In the genomic region with DNA sequence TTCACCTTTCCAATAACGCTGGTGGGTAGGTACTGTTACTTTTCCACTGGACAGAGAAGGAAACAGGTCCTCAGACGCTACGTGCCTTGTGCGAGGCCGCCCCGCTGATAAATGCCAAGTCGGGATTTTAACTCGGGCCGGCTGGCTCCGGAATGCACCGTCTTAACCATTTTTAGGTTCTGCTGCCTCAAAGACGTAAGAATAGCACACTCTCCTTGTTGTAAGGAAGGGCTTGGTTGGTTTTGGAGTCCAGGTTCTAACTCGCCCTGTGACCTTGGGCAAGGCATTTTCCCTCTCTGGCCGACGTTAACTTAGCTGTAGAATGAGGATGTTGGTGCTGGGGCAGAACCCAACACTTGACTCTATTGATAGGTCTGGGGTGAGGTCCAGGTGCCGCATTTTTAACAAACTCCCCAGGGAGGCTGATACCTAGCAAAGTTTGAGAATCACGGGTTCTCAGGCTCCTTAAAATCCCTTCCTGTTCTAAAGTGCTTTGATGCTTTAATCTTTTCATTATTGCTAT, we compare ENCODE assay signal across 8 cellular contexts. TPM values are rescaled to one million over a fixed set of nuclear protein-coding genes. Genes with fewer than 3 reads are reported as not detected.
DNase-seq lines count a peak whose midpoint lies in the region; ATAC-seq and TF ChIP-seq lines count a peak whose summit lies in the region.

No MANE protein-coding gene starts in this region.

- no peaks in the 10 kb centered on the region for H3K27me3 ChIP-seq in DND-41 (ENCODE audit: insufficient read depth, low read length, poor library complexity)
- no peaks in the 10 kb centered on the region for H3K27me3 ChIP-seq in Loucy (ENCODE audit: insufficient read depth, low read length, poor library complexity, severe bottlenecking)
- H3K27me3 ChIP-seq in kidney epithelial cell (ENCODE audit: control insufficient read depth, insufficient read depth, low read length) = no peaks in the 10 kb centered on the region
- H3K27me3 ChIP-seq in subcutaneous abdominal adipose tissue (ENCODE audit: control insufficient read depth in 5 of 5, insufficient read depth in 4 of 5, low read length in 5 of 5) = no peaks in the 10 kb centered on the region

- H3K9ac ChIP-seq in DND-41 (ENCODE audit: low read depth, low read length) = peak overlapping the region; percentile 61
- peak overlapping the region; percentile 76 for H3K9ac ChIP-seq in Loucy (ENCODE audit: low read depth, low read length, poor library complexity, severe bottlenecking)
- H3K9ac ChIP-seq in subcutaneous abdominal adipose tissue (ENCODE audit: low read length in 5 of 5) = peak overlapping the region; percentile 56 to 90 (median 80)

- H3K9me2 ChIP-seq in Loucy (replicated peaks; ENCODE audit: low read depth, low read length) = no peaks in the 10 kb centered on the region

- H4K20me1 ChIP-seq in DND-41 (ENCODE audit: insufficient read depth, low read length) = peaks cover 13% of the 10 kb centered on the region; the same call in 1 of the 2 replicates
- peaks cover 15% of the 10 kb centered on the region for H4K20me1 ChIP-seq in Loucy (ENCODE audit: insufficient read depth, low read length, poor library complexity, severe bottlenecking)

- H3K27ac ChIP-seq in DND-41 (ENCODE audit: low read length) (peak overlapping the region; percentile 76; the same call in 1 of the 2 replicates), subcutaneous abdominal adipose tissue (ENCODE audit: low read depth, low read length) (no peak overlapping the region)

- peak; percentile 20 for DNase-seq in DND-41
- DNase-seq in astrocyte of the spinal cord (ENCODE audit: low read depth, low spot score) = peak; percentile 31
- DNase-seq in kidney epithelial cell (ENCODE audit: low read depth) = no peak
- DNase-seq in NCI-H2081 (lab: John Stamatoyannopoulos, UW) = no peak
- no peak for DNase-seq in activated CD4-positive, CD25-positive, alpha-beta regulatory T cell (lab: John Stamatoyannopoulos, UW)

- peak overlapping the region; percentile 95 for H3K4me2 ChIP-seq in DND-41 (ENCODE audit: insufficient read depth, low read length)
- H3K4me2 ChIP-seq in Loucy (ENCODE audit: low read depth, low read length, poor library complexity, severe bottlenecking) = peak overlapping the region; percentile 88

- H3K79me2 ChIP-seq in DND-41 (ENCODE audit: insufficient read depth, low read length) (peaks cover 58% of the 10 kb centered on the region), Loucy (ENCODE audit: insufficient read depth, low read length) (peaks cover 54% of the 10 kb centered on the region)

- H3K36me3 ChIP-seq in DND-41 (ENCODE audit: insufficient read depth, low read length) (peaks cover 12% of the 10 kb centered on the region), Loucy (ENCODE audit: insufficient read depth, low read length) (no peaks in the 10 kb centered on the region), kidney epithelial cell (ENCODE audit: control insufficient read depth, insufficient read depth, low read length) (no peaks in the 10 kb centered on the region), subcutaneous abdominal adipose tissue (ENCODE audit: control insufficient read depth in 5 of 5, insufficient read depth in 5 of 5, low read length in 5 of 5) (peaks cover 0 to 8% (median 0%) of the 10 kb centered on the region in 5 donors)

- in situ Hi-C loops in astrocyte of the spinal cord (cut with HindIII; ENCODE audit: low sequenced_read_pairs) = no loop called here

- H3K4me3 ChIP-seq in DND-41 (ENCODE audit: low read depth in 1 of 2, low read length in 2 of 2) (peak overlapping the region; percentile 32 to 64; a peak in 3 of 4 replicates), Loucy (ENCODE audit: low read length, poor library complexity, severe bottlenecking) (peak overlapping the region; percentile 91), astrocyte of the spinal cord (ENCODE audit: low read depth, low read length) (peak overlapping the region; percentile 87), kidney epithelial cell (ENCODE audit: low read depth, low read length) (peak overlapping the region; percentile 76), subcutaneous abdominal adipose tissue (ENCODE audit: low read depth in 1 of 5, low read length in 5 of 5) (peak overlapping the region; percentile 82 to 96 (median 90))

- no peaks in the 10 kb centered on the region for H3F3A ChIP-seq in Loucy (ENCODE audit: low read depth)

- ATAC-seq in DND-41 (ENCODE audit: insufficient read depth, low read depth) = no peak
- no peak for ATAC-seq in HG03135 (IDR thresholded peaks at IDR 0.05; ENCODE audit: unreplicated experiment)

- H2AFZ ChIP-seq in DND-41 (ENCODE audit: low read depth, low read length) = peak overlapping the region; percentile 78
- H2AFZ ChIP-seq in Loucy (ENCODE audit: low read length) = 0 out of 2 replicates have a peak overlapping the region, but pooled peaks have one; percentile 89

- H3K9me3 ChIP-seq in DND-41 (ENCODE audit: insufficient read depth, low read length, severe bottlenecking) (no peaks in the 10 kb centered on the region), Loucy (ENCODE audit: insufficient read depth, low read depth, low read length) (no peaks in the 10 kb centered on the region), subcutaneous abdominal adipose tissue (ENCODE audit: control insufficient read depth in 5 of 5, low read length in 5 of 5) (no peaks in the 10 kb centered on the region)

- TF ChIP-seq CTCF in DND-41 (IDR thresholded peaks at IDR 0.05; ENCODE audit: borderline replicate concordance, extremely low read depth, low read length, poor library complexity, severe bottlenecking) (no peak), Loucy (conservative IDR thresholded peaks at IDR 0.05; ENCODE audit: low read length) (no peak), astrocyte of the spinal cord (IDR thresholded peaks at IDR 0.05; ENCODE audit: low read depth, low read length) (no peak), kidney epithelial cell (IDR thresholded peaks at IDR 0.05; ENCODE audit: insufficient read depth, low read length, poor library complexity, severe bottlenecking) (no peak)

- H3K4me1 ChIP-seq in DND-41 (ENCODE audit: insufficient read depth, low read length) (peaks cover 44% of the 10 kb centered on the region), Loucy (ENCODE audit: insufficient read depth, low read length, poor library complexity, severe bottlenecking) (peaks cover 35% of the 10 kb centered on the region), subcutaneous abdominal adipose tissue (ENCODE audit: control insufficient read depth in 5 of 5, insufficient read depth in 5 of 5, low read length in 5 of 5) (peaks cover 0 to 45% (median 31%) of the 10 kb centered on the region in 5 donors)

RNA-seq across cellular contexts. Expression of a gene that starts 0.8 kb away (rescaled TPM):
- 40.6 and 73.8 TPM in 2 replicates for total RNA-seq in kidney epithelial cell

RNA-seq across cellular contexts. Expression of a gene that starts 3.9 kb away (rescaled TPM):
- total RNA-seq in kidney epithelial cell = 20.3 and 23.8 TPM in 2 replicates

RNA-seq across cellular contexts. Expression of a gene that starts 48.3 kb away (rescaled TPM):
- total RNA-seq in kidney epithelial cell = 8.8 and 14.5 TPM in 2 replicates

Comparison
In these comparisons a context has a peak if more than half of its experiments do, and no peak if none do; other contexts are left out.
1. DNase-seq: peak in DND-41 (single experiment) and astrocyte of the spinal cord (single experiment); none in kidney epithelial cell (single experiment), NCI-H2081 (0 of 2) and activated CD4-positive, CD25-positive, alpha-beta regulatory T cell (0 of 4).
2. Peak in every context shown above with its lines, with median percentiles within 50 percentile points of each other: H3K4me3 ChIP-seq and H3K9ac ChIP-seq.